Comparison of ENCODE assay signal across 1 cellular context in genomic region chr4:182808673-182809416, GRCh38.
TF ChIP-seq lines count a peak whose summit lies in the region.

No MANE protein-coding gene starts in this region.

TF ChIP-seq in GM23338, 12 proteins besides CTCF, POLR2A, EP300 and RAD21 (continued from another document):
- no peak for TF ChIP-seq CREB1 (CRISPR knock-in tag; IDR thresholded peaks at IDR 0.05; ENCODE audit: low read depth)
- TF ChIP-seq, protein P1, sequence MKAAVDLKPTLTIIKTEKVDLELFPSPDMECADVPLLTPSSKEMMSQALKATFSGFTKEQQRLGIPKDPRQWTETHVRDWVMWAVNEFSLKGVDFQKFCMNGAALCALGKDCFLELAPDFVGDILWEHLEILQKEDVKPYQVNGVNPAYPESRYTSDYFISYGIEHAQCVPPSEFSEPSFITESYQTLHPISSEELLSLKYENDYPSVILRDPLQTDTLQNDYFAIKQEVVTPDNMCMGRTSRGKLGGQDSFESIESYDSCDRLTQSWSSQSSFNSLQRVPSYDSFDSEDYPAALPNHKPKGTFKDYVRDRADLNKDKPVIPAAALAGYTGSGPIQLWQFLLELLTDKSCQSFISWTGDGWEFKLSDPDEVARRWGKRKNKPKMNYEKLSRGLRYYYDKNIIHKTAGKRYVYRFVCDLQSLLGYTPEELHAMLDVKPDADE (IDR thresholded peaks at IDR 0.05), result no peak
